In genomic region chr13:85284349-85284748, GRCh38 we compare ENCODE assay signal across 33 cellular contexts.
"Had no signal": no experiment of that assay in that cellular context is flagged by ENCODE, and none has a peak within 500 bp of the region (broad histone marks: within the 10 kb centered on the region; RNA-seq: fewer than 3 reads in every experiment).

No MANE protein-coding gene starts in this region.

- H3K4me2 ChIP-seq: KMS-11 had no signal

- H3K27me3 ChIP-seq: MG63 had no signal

- H3K27ac ChIP-seq: KMS-11 had no signal

- H3K36me3 ChIP-seq: MG63 had no signal

- H3K9ac ChIP-seq: KMS-11 had no signal

- H3K9me3 ChIP-seq: MG63 had no signal

- DNase-seq: Karpas-422, Kasumi-1, MG63, MM.1S, MV-4-11, NCI-H1048, NCI-H1092, NCI-H1092 treated with DMSO at 0.1 percent for 48 hours, NCI-H1105, NCI-H1105 treated with DMSO at 0.1 percent for 48 hours, NCI-H1417, NCI-H1417 treated with DMSO at 0.1 percent for 48 hours, NCI-H1436, NCI-H1436 treated with DMSO at 0.1 percent for 48 hours, NCI-H146, NCI-H1694, NCI-H1694 treated with DMSO at 0.1 percent for 48 hours, NCI-H187, NCI-H187 treated with DMSO at 0.1 percent for 48 hours, NCI-H1930, NCI-H2029, NCI-H2029 treated with DMSO at 0.1 percent for 48 hours, NCI-H2081, NCI-H2081 treated with DMSO at 0.1 percent for 48 hours, NCI-H2107, NCI-H2171, NCI-H2171 treated with DMSO at 0.1 percent for 48 hours, NCI-H2227 treated with DMSO at 0.1 percent for 48 hours, NCI-H345, NCI-H446, NCI-H446 treated with DMSO at 0.1 percent for 48 hours, NCI-H510A had no signal

- H3K4me3 ChIP-seq: MG63 had no signal
